In genomic region chr10:45675388-45675787, GRCh38 we compare ENCODE assay signal across 39 cellular contexts.
"Had no signal": no experiment of that assay in that cellular context is flagged by ENCODE, and none has a peak within 500 bp of the region (broad histone marks: within the 10 kb centered on the region; RNA-seq: fewer than 3 reads in every experiment).

No MANE protein-coding gene starts in this region.

- ATAC-seq: activated naive CD4-positive, alpha-beta T cell treated with anti-CD3 and anti-CD28 coated beads, Interleukin-2, amount 50 U/mL, for 72 hours; activated naive CD8-positive, alpha-beta T cell treated with anti-CD3 and anti-CD28 coated beads, Interleukin-2, amount 50 U/mL, for 24 hours; activated T-cell treated with anti-CD3 and anti-CD28 coated beads, Interleukin-2, amount 50 U/mL, for 4 hours; activated T-cell treated with anti-CD3 and anti-CD28 coated beads, Interleukin-2, amount 50 U/mL, for 72 hours; activated T-helper 17 cell treated with anti-CD3 and anti-CD28 coated beads, Interleukin-2, amount 50 U/mL, for 72 hours; body of pancreas had no signal

- H3K4me1 ChIP-seq: breast epithelium had no signal

- DNase-seq: activated effector memory CD4-positive, alpha-beta T cell treated with anti-CD3 and anti-CD28 coated beads, Interleukin-2, amount 50 U/mL, for 16 hours; activated effector memory CD4-positive, alpha-beta T cell treated with Interleukin-2 at 50 U/mL for 16 hours; activated gamma-delta T cell; activated gamma-delta T cell treated with Interleukin-2 at 50 U/mL for 16 hours; activated naive CD4-positive, alpha-beta T cell; activated naive CD4-positive, alpha-beta T cell treated with anti-CD3 and anti-CD28 coated beads for 36 hours; activated naive CD4-positive, alpha-beta T cell treated with anti-CD3 and anti-CD28 coated beads, Interleukin-2, amount 10 ng/mL, durations not matched to agents 7 days and 5 days; activated naive CD4-positive, alpha-beta T cell treated with Interleukin-2 at 50 U/mL for 16 hours; activated naive CD8-positive, alpha-beta T cell treated with anti-CD3 and anti-CD28 coated beads for 36 hours; activated naive CD8-positive, alpha-beta T cell treated with anti-CD3 and anti-CD28 coated beads, Interleukin-2, amount 10 ng/mL, durations not matched to agents 7 days and 5 days; activated naive CD8-positive, alpha-beta T cell treated with anti-CD3 and anti-CD28 coated beads, Interleukin-2, amount 50 U/mL, for 24 hours; activated T-cell treated with anti-CD3 and anti-CD28 coated beads, Interleukin-2, amount 50 U/mL, for 1 hour; activated T-cell treated with anti-CD3 and anti-CD28 coated beads, Interleukin-2, amount 50 U/mL, for 24 hours; activated T-cell treated with anti-CD3 and anti-CD28 coated beads, Interleukin-2, amount 50 U/mL, for 4 hours; activated T-cell treated with anti-CD3 and anti-CD28 coated beads, Interleukin-2, amount 50 U/mL, for 48 hours; activated T-cell treated with anti-CD3 and anti-CD28 coated beads, Interleukin-2, amount 50 U/mL, for 72 hours; adrenal gland; amniotic stem cell; amygdala; anterior cingulate cortex; aorta; body of pancreas; brain microvascular endothelial cell; caudate nucleus; central memory CD4-positive, alpha-beta T cell; cerebellar nuclear complex had no signal

- H3K27ac Mint-ChIP-seq: activated naive CD4-positive, alpha-beta T cell treated with anti-CD3 and anti-CD28 coated beads for 36 hours; activated naive CD4-positive, alpha-beta T cell treated with anti-CD3 and anti-CD28 coated beads, Interleukin-2, amount 10 ng/mL, durations not matched to agents 7 days and 5 days; activated naive CD4-positive, alpha-beta T cell treated with anti-CD3 and anti-CD28 coated beads, Interleukin-2, amount 50 U/mL, for 72 hours; activated naive CD8-positive, alpha-beta T cell; activated naive CD8-positive, alpha-beta T cell treated with anti-CD3 and anti-CD28 coated beads for 36 hours; activated naive CD8-positive, alpha-beta T cell treated with anti-CD3 and anti-CD28 coated beads, Interleukin-2, amount 10 ng/mL, durations not matched to agents 7 days and 5 days; activated naive CD8-positive, alpha-beta T cell treated with anti-CD3 and anti-CD28 coated beads, Interleukin-2, amount 50 U/mL, for 24 hours; activated T-cell treated with anti-CD3 and anti-CD28 coated beads, Interleukin-2, amount 50 U/mL, for 24 hours; activated T-cell treated with anti-CD3 and anti-CD28 coated beads, Interleukin-2, amount 50 U/mL, for 72 hours; activated T-helper 1 cell treated with anti-CD3 and anti-CD28 coated beads, Interleukin-12 subunit alpha, Interleukin-12 subunit beta, Interleukin-2, Interleukin-4 antibody, amounts not matched to agents 30 ng/mL and 10 ng/mL and 1 ng/mL, durations not matched to agents 14 hours and 24 hours and 36 hours; activated T-helper 17 cell treated with anti-CD3 and anti-CD28 coated beads, Interleukin-2, amount 50 U/mL, for 72 hours; activated T-helper 2 cell treated with anti-CD3 and anti-CD28 coated beads, Interferon-gamma antibody, Interleukin-2, Interleukin-4, amounts not matched to agents 10 μg/mL and 5 μg/mL and 100 μg/mL, durations not matched to agents 14 hours and 24 hours and 36 hours; brain had no signal

- H3K9me3 ChIP-seq: adrenal gland, ascending aorta, body of pancreas, breast epithelium had no signal

- H3K36me3 Mint-ChIP-seq: activated naive CD8-positive, alpha-beta T cell; brain had no signal

- H3K27me3 ChIP-seq: adrenal gland, ascending aorta, body of pancreas, brain microvascular endothelial cell, breast epithelium, cardiac muscle cell had no signal

- H3K4me3 ChIP-seq: adrenal gland, ascending aorta, body of pancreas, breast epithelium, cardiac muscle cell had no signal

- FAIRE-seq: astrocyte, bronchial epithelial cell, colon had no signal

- H3K36me3 ChIP-seq: adrenal gland, ascending aorta, brain microvascular endothelial cell, breast epithelium, cardiac muscle cell had no signal

- H3K27me3 Mint-ChIP-seq: activated naive CD8-positive, alpha-beta T cell; activated naive CD8-positive, alpha-beta T cell treated with anti-CD3 and anti-CD28 coated beads for 36 hours; activated naive CD8-positive, alpha-beta T cell treated with anti-CD3 and anti-CD28 coated beads, Interleukin-2, amount 10 ng/mL, durations not matched to agents 7 days and 5 days; activated naive CD8-positive, alpha-beta T cell treated with anti-CD3 and anti-CD28 coated beads, Interleukin-2, amount 50 U/mL, for 24 hours; activated T-cell treated with anti-CD3 and anti-CD28 coated beads, Interleukin-2, amount 50 U/mL, for 24 hours; activated T-helper 17 cell treated with anti-CD3 and anti-CD28 coated beads, Interleukin-2, amount 50 U/mL, for 72 hours; central memory CD8-positive, alpha-beta T cell had no signal

- H3K27ac ChIP-seq: adrenal gland, ascending aorta, body of pancreas, brain microvascular endothelial cell, breast epithelium, cardiac muscle cell had no signal

- H3K4me3 Mint-ChIP-seq: activated naive CD4-positive, alpha-beta T cell treated with anti-CD3 and anti-CD28 coated beads for 36 hours; activated naive CD4-positive, alpha-beta T cell treated with anti-CD3 and anti-CD28 coated beads, Interleukin-2, amount 10 ng/mL, durations not matched to agents 7 days and 5 days; activated naive CD8-positive, alpha-beta T cell; activated naive CD8-positive, alpha-beta T cell treated with anti-CD3 and anti-CD28 coated beads for 36 hours; activated naive CD8-positive, alpha-beta T cell treated with anti-CD3 and anti-CD28 coated beads, Interleukin-2, amount 10 ng/mL, durations not matched to agents 7 days and 5 days; activated naive CD8-positive, alpha-beta T cell treated with anti-CD3 and anti-CD28 coated beads, Interleukin-2, amount 50 U/mL, for 24 hours; activated T-cell treated with anti-CD3 and anti-CD28 coated beads, Interleukin-2, amount 50 U/mL, for 24 hours; activated T-cell treated with anti-CD3 and anti-CD28 coated beads, Interleukin-2, amount 50 U/mL, for 4 hours; activated T-cell treated with anti-CD3 and anti-CD28 coated beads, Interleukin-2, amount 50 U/mL, for 72 hours; activated T-helper 1 cell treated with anti-CD3 and anti-CD28 coated beads, Interleukin-12 subunit alpha, Interleukin-12 subunit beta, Interleukin-2, Interleukin-4 antibody, amounts not matched to agents 30 ng/mL and 10 ng/mL and 1 ng/mL, durations not matched to agents 14 hours and 24 hours and 36 hours; activated T-helper 17 cell treated with anti-CD3 and anti-CD28 coated beads, Interleukin-2, amount 50 U/mL, for 72 hours; brain; central memory CD8-positive, alpha-beta T cell had no signal

- H3K9me3 Mint-ChIP-seq: activated naive CD4-positive, alpha-beta T cell treated with anti-CD3 and anti-CD28 coated beads for 36 hours; activated naive CD4-positive, alpha-beta T cell treated with anti-CD3 and anti-CD28 coated beads, Interleukin-2, amount 10 ng/mL, durations not matched to agents 7 days and 5 days; activated naive CD4-positive, alpha-beta T cell treated with anti-CD3 and anti-CD28 coated beads, Interleukin-2, amount 50 U/mL, for 72 hours; activated naive CD8-positive, alpha-beta T cell treated with anti-CD3 and anti-CD28 coated beads, Interleukin-2, amount 10 ng/mL, durations not matched to agents 7 days and 5 days; activated naive CD8-positive, alpha-beta T cell treated with anti-CD3 and anti-CD28 coated beads, Interleukin-2, amount 50 U/mL, for 24 hours; activated T-cell treated with anti-CD3 and anti-CD28 coated beads, Interleukin-2, amount 50 U/mL, for 24 hours; activated T-cell treated with anti-CD3 and anti-CD28 coated beads, Interleukin-2, amount 50 U/mL, for 4 hours; activated T-helper 17 cell treated with anti-CD3 and anti-CD28 coated beads, Interleukin-2, amount 50 U/mL, for 72 hours; activated T-helper 2 cell treated with anti-CD3 and anti-CD28 coated beads, Interferon-gamma antibody, Interleukin-2, Interleukin-4, amounts not matched to agents 10 μg/mL and 5 μg/mL and 100 μg/mL, durations not matched to agents 14 hours and 24 hours and 36 hours; central memory CD8-positive, alpha-beta T cell had no signal
